10 cellular contexts compared by ENCODE assay signal in genomic region chr6:35470663-35471120, GRCh38. TPM values are rescaled to one million over a fixed set of nuclear protein-coding genes. Genes with fewer than 3 reads are reported as not detected.
DNase-seq lines count a peak whose midpoint lies in the region; ATAC-seq and TF ChIP-seq lines count a peak whose summit lies in the region.
"Had no signal": no experiment of that assay in that cellular context is flagged by ENCODE, and none has a peak within 500 bp of the region (broad histone marks: within the 10 kb centered on the region; RNA-seq: fewer than 3 reads in every experiment).

No MANE protein-coding gene starts in this region.

- H3F3A ChIP-seq in SK-N-SH (replicated peaks; ENCODE audit: insufficient read depth) = peaks cover 51% of the 10 kb centered on the region

- peaks cover 47% of the 10 kb centered on the region for H4K20me1 ChIP-seq in SK-N-SH (ENCODE audit: insufficient read depth)

- DNase-seq in SK-N-SH = no peak
- DNase-seq in RWPE1 (ENCODE audit: low spot score) = no peak
- DNase-seq in epithelial cell of prostate (ENCODE audit: low read depth, low spot score) = no peak
- DNase-seq in skeletal muscle cell (ENCODE audit: low read depth) = no peak
- no peak for DNase-seq in posterior vena cava (ENCODE audit: low spot score)
- no peak for DNase-seq in AG08395 (ENCODE audit: low spot score)
- DNase-seq in central memory CD4-positive, alpha-beta T cell = no peak
- DNase-seq: AML-193, KG1 had no signal

- intact Hi-C loops in posterior vena cava (cut with DNase I) = no loop called here

- 60% methylated on average over 3 of the region's 3 CpGs for WGBS in SK-N-SH (ENCODE audit: low lambda C conversion rate)

- H3K9me3 ChIP-seq in SK-N-SH = no peaks in the 10 kb centered on the region

- no peaks in the 10 kb centered on the region for H3K27me3 ChIP-seq in SK-N-SH (ENCODE audit: insufficient read depth)

- peak overlapping the region; percentile 67 to 90 for H3K4me3 ChIP-seq in SK-N-SH (ENCODE audit: low read depth in 2 of 2, low read length in 1 of 2)
- H3K4me3 ChIP-seq in skeletal muscle cell (ENCODE audit: low read depth, low read length) = peak overlapping the region; percentile 80

- TF ChIP-seq CTCF in SK-N-SH (IDR thresholded peaks at IDR 0.05) (no peak), RWPE1 (conservative IDR thresholded peaks at IDR 0.05; ENCODE audit: low read depth) (no peak)

- no peaks in the 10 kb centered on the region for H3K9me2 ChIP-seq in SK-N-SH

- POLR2A ChIA-PET in SK-N-SH (lab: Yijun Ruan, JAX) (interaction anchor here (1.4 to 2.2 kb wide), 2 partner anchors 11 to 21 kb away, joined by 7 to 9 read pairs; no protein-coding TSS in a partner anchor), RWPE1 (lab: Yijun Ruan, JAX; ENCODE audit: low non-redundant PET) (interaction anchor here (0.7 to 1.1 kb wide), 3 partner anchors 26 to 48 kb away, joined by 3 to 5 read pairs (median 4); partner anchors contain the start of gene TEAD3)

- H3K4me2 ChIP-seq in SK-N-SH = peak overlapping the region; percentile 90

- 0 out of 2 replicates have a peak overlapping the region, but pooled peaks have one; percentile 25 for H3K9ac ChIP-seq in SK-N-SH

- H3K4me1 ChIP-seq in SK-N-SH (ENCODE audit: control insufficient read depth in 1 of 2, insufficient read depth in 2 of 2, low read depth in 1 of 2, low read length in 1 of 2) = peaks cover 23 to 26% of the 10 kb centered on the region in 2 experiments; a peak in 3 of 4 replicates

- CTCF ChIA-PET in SK-N-SH (lab: Yijun Ruan, JAX) = interaction anchor here (0.9 to 2.1 kb wide), 6 partner anchors 11 to 177 kb away, joined by 4 to 8 read pairs (median 4); partner anchors contain the start of gene PPARD
- CTCF ChIA-PET in RWPE1 (lab: Yijun Ruan, JAX) = interaction anchor here (0.6 to 1.1 kb wide), 2 partner anchors 20 to 128 kb away, joined by 3 read pairs; partner anchors contain the start of gene PPARD

- peaks cover 25 to 38% of the 10 kb centered on the region in 2 experiments for H3K36me3 ChIP-seq in SK-N-SH (replicated peaks in 1 of 2; ENCODE audit: control insufficient read depth in 1 of 2, insufficient read depth in 2 of 2, low read length in 1 of 2)

- no peak for TF ChIP-seq RAD21 in SK-N-SH (IDR thresholded peaks at IDR 0.05; ENCODE audit: low read length)

- peaks cover 38% of the 10 kb centered on the region for H3K79me2 ChIP-seq in SK-N-SH (ENCODE audit: insufficient read depth)

- no peak for ATAC-seq in SK-N-SH treated with all-trans-retinoic acid at 6 μM for 48 hours

- TF ChIP-seq EP300 in SK-N-SH (IDR thresholded peaks at IDR 0.05; ENCODE audit: borderline replicate concordance in 1 of 2, low read depth in 1 of 2, low read length in 1 of 2) = no peak

- no peak overlapping the region for H2AFZ ChIP-seq in SK-N-SH (ENCODE audit: low read depth)

- H3K27ac ChIP-seq in SK-N-SH (ENCODE audit: low read depth in 2 of 2, low read length in 1 of 2) (peak overlapping the region; percentile 44 to 85), RWPE1 (peak overlapping the region; percentile 94), epithelial cell of prostate (peak overlapping the region; percentile 94)

TF ChIP-seq in SK-N-SH, 30 proteins besides CTCF, POLR2A, EP300 and RAD21:
- peak; percentile 25; the same call in 1 of the 2 replicates for TF ChIP-seq MXI1 (IDR thresholded peaks at IDR 0.05; ENCODE audit: low read depth, low read length)
- TF ChIP-seq SIN3A (IDR thresholded peaks at IDR 0.05; ENCODE audit: borderline replicate concordance, low read depth, low read length) = no peak

TF ChIP-seq in SK-N-SH treated with all-trans-retinoic acid at 6 μM for 48 hours, 23 proteins besides CTCF, POLR2A, EP300 and RAD21:
- no peak for TF ChIP-seq ZFP30 (CRISPR knock-in tag; IDR thresholded peaks at IDR 0.05)
- TF ChIP-seq TOX (CRISPR knock-in tag; IDR thresholded peaks at IDR 0.05; ENCODE audit: borderline replicate concordance) = no peak
- no peak for TF ChIP-seq ISL1 (CRISPR knock-in tag; IDR thresholded peaks at IDR 0.05)
- no peak for TF ChIP-seq ESRRG (CRISPR knock-in tag; IDR thresholded peaks at IDR 0.05)
- TF ChIP-seq RARB (CRISPR knock-in tag; IDR thresholded peaks at IDR 0.05) = no peak
- no peak for TF ChIP-seq BACH2 (CRISPR knock-in tag; IDR thresholded peaks at IDR 0.05; ENCODE audit: borderline replicate concordance)
- TF ChIP-seq PATZ1 (CRISPR knock-in tag; IDR thresholded peaks at IDR 0.05; ENCODE audit: borderline replicate concordance) = no peak
- no peak for TF ChIP-seq POU6F1 (CRISPR knock-in tag; IDR thresholded peaks at IDR 0.05; ENCODE audit: borderline replicate concordance, low read depth)
- no peak for TF ChIP-seq PPARA (CRISPR knock-in tag; IDR thresholded peaks at IDR 0.05; ENCODE audit: borderline replicate concordance)
- no peak for TF ChIP-seq CREB5 (CRISPR knock-in tag; IDR thresholded peaks at IDR 0.05; ENCODE audit: low read depth)
- TF ChIP-seq ZNF565 (CRISPR knock-in tag; conservative IDR thresholded peaks at IDR 0.05; ENCODE audit: low read depth) = no peak
TF ChIP-seq in SK-N-SH treated with all-trans-retinoic acid at 6 μM for 48 hours: peak in this region for 0.

RNA-seq across cellular contexts. Expression of gene RPL10A, which starts 2.5 kb away (rescaled TPM):
- 2,393 and 3,548 TPM in 2 replicates for polyA plus RNA-seq in SK-N-SH (2012; rRNA removed)
- 2,837 and 3,167 TPM in 2 replicates for polyA plus RNA-seq in SK-N-SH (2012; cell fraction: cytosol; rRNA removed)
- 1,325 and 1,532 TPM in 2 replicates for polyA plus RNA-seq in SK-N-SH (2012; cell fraction: nucleus; rRNA removed)
- 1,000 to 10,000 TPM in 1 of 2 donors, 100 to 1,000 TPM in 1; 816 to 1,010 TPM for total RNA-seq in posterior vena cava

RNA-seq across cellular contexts. Expression of gene FANCE, which starts 18.6 kb away (rescaled TPM):
- polyA plus RNA-seq in SK-N-SH (2012; rRNA removed) = 5.8 and 6.5 TPM in 2 replicates
- polyA plus RNA-seq in SK-N-SH (2012; cell fraction: cytosol; rRNA removed) = 4.0 and 5.4 TPM in 2 replicates
- 6.0 and 6.1 TPM in 2 replicates for polyA plus RNA-seq in SK-N-SH (2012; cell fraction: nucleus; rRNA removed)
- total RNA-seq in posterior vena cava = 1 to 10 TPM; 2.5 to 4.0 TPM

RNA-seq across cellular contexts. Expression of gene TEAD3, which starts 26.2 kb away (rescaled TPM):
- 5.2 and 7.1 TPM in 2 replicates for polyA plus RNA-seq in SK-N-SH (2012; rRNA removed)
- polyA plus RNA-seq in SK-N-SH (2012; cell fraction: cytosol; rRNA removed) = 3.6 and 6.1 TPM in 2 replicates
- polyA plus RNA-seq in SK-N-SH (2012; cell fraction: nucleus; rRNA removed) = 16.1 and 20.1 TPM in 2 replicates
- 10 to 100 TPM; 69.8 to 73.8 TPM for total RNA-seq in posterior vena cava

RNA-seq across cellular contexts. Expression of gene TULP1, which starts 42.0 kb away (rescaled TPM):
- not detected in 2 replicates for polyA plus RNA-seq in SK-N-SH (2012; rRNA removed)
- not detected in 2 replicates for polyA plus RNA-seq in SK-N-SH (2012; cell fraction: cytosol; rRNA removed)
- polyA plus RNA-seq in SK-N-SH (2012; cell fraction: nucleus; rRNA removed) = not detected in 2 replicates
- total RNA-seq in posterior vena cava = not detected
